ENCODE assay signal across 26 cellular contexts in genomic region chr12:24615967-24616411, GRCh38.
DNase-seq lines count a peak whose midpoint lies in the region; ATAC-seq, FAIRE-seq and TF ChIP-seq lines count a peak whose summit lies in the region.
"Had no signal": no experiment of that assay in that cellular context is flagged by ENCODE, and none has a peak within 500 bp of the region (broad histone marks: within the 10 kb centered on the region; RNA-seq: fewer than 3 reads in every experiment).

No MANE protein-coding gene starts in this region.

- peaks cover 16% of the 10 kb centered on the region for H3K27me3 Mint-ChIP-seq in activated CD8-positive, alpha-beta memory T cell treated with anti-CD3 and anti-CD28 coated beads, Interleukin-2, amount 10 ng/mL, durations not matched to agents 7 days and 5 days
- H3K27me3 Mint-ChIP-seq: activated naive CD4-positive, alpha-beta T cell treated with anti-CD3 and anti-CD28 coated beads, Interleukin-2, amount 10 ng/mL, durations not matched to agents 7 days and 5 days; naive thymus-derived CD8-positive, alpha-beta T cell; T-cell had no signal

- no peak overlapping the region for H3K9ac ChIP-seq in HepG2 (ENCODE audit: insufficient read depth, low read depth, low read length)

- H3K4me1 Mint-ChIP-seq in activated CD8-positive, alpha-beta memory T cell treated with anti-CD3 and anti-CD28 coated beads, Interleukin-2, amount 10 ng/mL, durations not matched to agents 7 days and 5 days = no peaks in the 10 kb centered on the region
- H3K4me1 Mint-ChIP-seq: activated naive CD4-positive, alpha-beta T cell treated with anti-CD3 and anti-CD28 coated beads, Interleukin-2, amount 10 ng/mL, durations not matched to agents 7 days and 5 days; naive thymus-derived CD8-positive, alpha-beta T cell; T-cell had no signal

- no peaks in the 10 kb centered on the region for H4K20me1 ChIP-seq in HepG2 (ENCODE audit: insufficient read depth, low read length)

- CTCF ChIA-PET in HepG2 (lab: Yijun Ruan, JAX; ENCODE audit: low intra/inter-chr PET ratio, low total read pairs) = no interaction called here
- CTCF ChIA-PET in activated CD8-positive, alpha-beta memory T cell treated with anti-CD3 and anti-CD28 coated beads, Interleukin-2, amount 10 ng/mL, durations not matched to agents 7 days and 5 days (lab: Charles Lee) = no interaction called here

- H3K27ac ChIP-seq in HepG2 (ENCODE audit: extremely low read length, insufficient read depth, low read length) = no peak overlapping the region
- H3K27ac ChIP-seq in right lobe of liver = no peak overlapping the region
- H3K27ac ChIP-seq: 22Rv1, C4-2B, cardiac muscle cell, prostate gland, suprapubic skin, VCaP had no signal

- BruUV-seq in HepG2 (replicated peaks; lab: Mats Ljungman, UMichigan) = no TSS peak

- no peaks in the 10 kb centered on the region for H3K9me3 Mint-ChIP-seq in activated CD8-positive, alpha-beta memory T cell treated with anti-CD3 and anti-CD28 coated beads, Interleukin-2, amount 10 ng/mL, durations not matched to agents 7 days and 5 days (ENCODE audit: low read depth)
- H3K9me3 Mint-ChIP-seq: T-cell had no signal

- TF ChIP-seq RAD21 in HepG2 (CRISPR knock-in tag; IDR thresholded peaks at IDR 0.05) = no peak

- no peak for TF ChIP-seq CTCF in HepG2 (CRISPR knock-in tag; IDR thresholded peaks at IDR 0.05)
- TF ChIP-seq CTCF in right lobe of liver (IDR thresholded peaks at IDR 0.05) = no peak

- no peak overlapping the region for H2AFZ ChIP-seq in HepG2 (ENCODE audit: low read length)
- H2AFZ ChIP-seq: GM23338 had no signal

- 0% methylated on average over 3 of the region's 3 CpGs for WGBS in HepG2 (ENCODE audit: low lambda C conversion rate)
- 80% methylated on average over 2 of the region's 3 CpGs for WGBS in right lobe of liver (ENCODE audit: insufficient coverage, low coverage, low lambda C conversion rate, missing lambda C conversion rate)

- H3K4me3 ChIP-seq in HepG2 (replicated peaks in 1 of 3; ENCODE audit: insufficient read depth in 1 of 3, low read depth in 2 of 3, low read length in 3 of 3) (no peak overlapping the region), right lobe of liver (no peak overlapping the region)
- H3K4me3 ChIP-seq: cardiac muscle cell, GM23338, prostate gland, suprapubic skin had no signal

- H3K4me1 ChIP-seq in HepG2 (ENCODE audit: insufficient read depth, low read length) (peaks cover 12% of the 10 kb centered on the region), right lobe of liver (no peaks in the 10 kb centered on the region)
- H3K4me1 ChIP-seq: prostate gland, suprapubic skin had no signal

- TF ChIP-seq EP300 in HepG2 (IDR thresholded peaks at IDR 0.05; ENCODE audit: low read depth in 2 of 2, low read length in 2 of 2) (no peak), HepG2 (CRISPR knock-in tag; IDR thresholded peaks at IDR 0.05; ENCODE audit: borderline replicate concordance) (no peak)

- in situ Hi-C loops in HepG2 (cut with HindIII; ENCODE audit: extremely low pct_ligation_motif_present, low pct_unique_long_range_greater_than_20kb) = no loop called here
- in situ Hi-C loops in G401 (cut with HindIII; ENCODE audit: low sequenced_read_pairs) = no loop called here

- no peak for FAIRE-seq in HepG2 (lab: Jason Lieb, UNC)

- no peaks in the 10 kb centered on the region for H3K9me3 ChIP-seq in HepG2 (ENCODE audit: low read length)
- H3K9me3 ChIP-seq in right lobe of liver = no peaks in the 10 kb centered on the region
- H3K9me3 ChIP-seq: prostate gland, suprapubic skin had no signal

- TF ChIP-seq POLR2A in HepG2 (IDR thresholded peaks at IDR 0.05; ENCODE audit: insufficient read depth in 1 of 2, low read depth in 2 of 2, low read length in 2 of 2) = no peak
- TF ChIP-seq POLR2A in right lobe of liver (IDR thresholded peaks at IDR 0.05) = no peak

- H3K36me3 ChIP-seq in HepG2 (replicated peaks in 1 of 2; ENCODE audit: control insufficient read depth in 1 of 2, insufficient read depth in 2 of 2, low read length in 2 of 2) (no peaks in the 10 kb centered on the region), right lobe of liver (no peaks in the 10 kb centered on the region)
- H3K36me3 ChIP-seq: cardiac muscle cell, prostate gland, suprapubic skin had no signal

- no peaks in the 10 kb centered on the region for H3K79me2 ChIP-seq in HepG2 (ENCODE audit: insufficient read depth, low read length)

- H3K36me3 Mint-ChIP-seq in activated CD8-positive, alpha-beta memory T cell treated with anti-CD3 and anti-CD28 coated beads, Interleukin-2, amount 10 ng/mL, durations not matched to agents 7 days and 5 days = no peaks in the 10 kb centered on the region
- H3K36me3 Mint-ChIP-seq: activated naive CD4-positive, alpha-beta T cell treated with anti-CD3 and anti-CD28 coated beads, Interleukin-2, amount 10 ng/mL, durations not matched to agents 7 days and 5 days; naive thymus-derived CD8-positive, alpha-beta T cell; T-cell had no signal

- no peak overlapping the region for H3K4me2 ChIP-seq in HepG2 (ENCODE audit: low read depth, low read length)
- H3K4me2 ChIP-seq: GM23338 had no signal

- intact Hi-C loops in HepG2 (cut with micrococcal nuclease; ENCODE audit: unreplicated experiment) (no loop called here), right lobe of liver (cut with DNase I) (no loop called here)

- no peak overlapping the region for H3K4me3 Mint-ChIP-seq in activated CD8-positive, alpha-beta memory T cell treated with anti-CD3 and anti-CD28 coated beads, Interleukin-2, amount 10 ng/mL, durations not matched to agents 7 days and 5 days
- H3K4me3 Mint-ChIP-seq: activated naive CD4-positive, alpha-beta T cell treated with anti-CD3 and anti-CD28 coated beads, Interleukin-2, amount 10 ng/mL, durations not matched to agents 7 days and 5 days; GM23338; naive thymus-derived CD8-positive, alpha-beta T cell; T-cell had no signal

- DNase-seq in HepG2 (ENCODE audit: low spot score) (peak; percentile 9), right lobe of liver (no peak), astrocyte of the hippocampus (ENCODE audit: low read depth, low spot score) (peak; percentile 57), kidney tubule cell (ENCODE audit: low spot score) (peak; percentile 4), G401 (ENCODE audit: low spot score) (no peak), NCI-H524 (lab: John Stamatoyannopoulos, UW) (no peak)
- DNase-seq in activated CD8-positive, alpha-beta memory T cell treated with anti-CD3 and anti-CD28 coated beads, Interleukin-2, amount 10 ng/mL, durations not matched to agents 7 days and 5 days = no peak
- DNase-seq in central memory CD4-positive, alpha-beta T cell = no peak
- DNase-seq: activated CD4-positive, alpha-beta T cell treated with anti-CD3 and anti-CD28 coated beads, Interleukin-2, amount 50 U/mL, for 48 hours; activated naive CD4-positive, alpha-beta T cell treated with anti-CD3 and anti-CD28 coated beads, Interleukin-2, amount 10 ng/mL, durations not matched to agents 7 days and 5 days; activated T-cell treated with anti-CD3 and anti-CD28 coated beads, Interleukin-2, amount 50 U/mL, for 1 hour; DMS153; hypothalamus; naive thymus-derived CD8-positive, alpha-beta T cell; NCI-H187; NCI-H446 treated with DMSO at 0.1 percent for 48 hours; Right ventricle myocardium superior; stimulated activated CD4-positive, alpha-beta T cell treated with anti-CD3 and anti-CD28 coated beads, Interleukin-12 subunit alpha, Interleukin-12 subunit beta, amount 100 ng/mL, for 4 hours; T-cell had no signal

- POLR2A ChIA-PET in HepG2 (lab: Yijun Ruan, JAX) = no interaction called here

- ATAC-seq in HepG2 = no peak
- ATAC-seq in right lobe of liver = no peak
- ATAC-seq in activated CD8-positive, alpha-beta memory T cell treated with anti-CD3 and anti-CD28 coated beads, Interleukin-2, amount 10 ng/mL, durations not matched to agents 7 days and 5 days = no peak
- ATAC-seq: GM23338; naive thymus-derived CD8-positive, alpha-beta T cell; T-cell had no signal

- H3K27me3 ChIP-seq in HepG2 (ENCODE audit: control insufficient read depth in 1 of 2, insufficient read depth in 2 of 2, low read length in 2 of 2) (no peaks in the 10 kb centered on the region), right lobe of liver (no peaks in the 10 kb centered on the region)
- H3K27me3 ChIP-seq: cardiac muscle cell, suprapubic skin had no signal

- no peak overlapping the region for H3K27ac Mint-ChIP-seq in activated CD8-positive, alpha-beta memory T cell treated with anti-CD3 and anti-CD28 coated beads, Interleukin-2, amount 10 ng/mL, durations not matched to agents 7 days and 5 days
- H3K27ac Mint-ChIP-seq: activated naive CD4-positive, alpha-beta T cell treated with anti-CD3 and anti-CD28 coated beads, Interleukin-2, amount 10 ng/mL, durations not matched to agents 7 days and 5 days; GM23338; naive thymus-derived CD8-positive, alpha-beta T cell; T-cell had no signal

TF ChIP-seq in HepG2, 621 proteins besides CTCF, POLR2A, EP300 and RAD21 (continues in another document):
- TF ChIP-seq CAMTA2 (CRISPR knock-in tag; IDR thresholded peaks at IDR 0.05; ENCODE audit: borderline replicate concordance) = no peak
- no peak for TF ChIP-seq ZSCAN20 (CRISPR knock-in tag; IDR thresholded peaks at IDR 0.05; ENCODE audit: borderline replicate concordance)
- no peak for TF ChIP-seq TBX3 (IDR thresholded peaks at IDR 0.05; ENCODE audit: borderline replicate concordance)
- no peak for TF ChIP-seq HNF1B (CRISPR knock-in tag; IDR thresholded peaks at IDR 0.05)

Comparison
In these comparisons a context has a peak if more than half of its experiments do, and no peak if none do; other contexts are left out.
1. DNase-seq: peak in HepG2 (single experiment), astrocyte of the hippocampus (single experiment) and kidney tubule cell (single experiment); none in right lobe of liver (0 of 3), activated CD8-positive, alpha-beta memory T cell treated with anti-CD3 and anti-CD28 coated beads, Interleukin-2, amount 10 ng/mL, durations not matched to agents 7 days and 5 days (single experiment), G401 (single experiment), NCI-H524 (0 of 2) and central memory CD4-positive, alpha-beta T cell (single experiment).